Comparison of ENCODE assay signal across 16 cellular contexts in genomic region chr3:14491396-14492190, GRCh38. TPM values are rescaled to one million over a fixed set of nuclear protein-coding genes. Genes with fewer than 3 reads are reported as not detected.
A peak's percentile ranks its signal among the peaks of the same experiment; 100 is the strongest.
DNase-seq lines count a peak whose midpoint lies in the region; ATAC-seq, FAIRE-seq and TF ChIP-seq lines count a peak whose summit lies in the region.
"Had no signal": no experiment of that assay in that cellular context is flagged by ENCODE, and none has a peak within 500 bp of the region (broad histone marks: within the 10 kb centered on the region; RNA-seq: fewer than 3 reads in every experiment).

No MANE protein-coding gene starts in this region.

- H2AFZ ChIP-seq in K562 (ENCODE audit: low read depth, low read length) (no peak overlapping the region), neural progenitor cell (replicated peaks) (no peak overlapping the region), MM.1S (ENCODE audit: low read length) (no peak overlapping the region)

- H3K4me3 Mint-ChIP-seq in neural progenitor cell = no peak overlapping the region
- no peak overlapping the region for H3K4me3 Mint-ChIP-seq in stimulated activated effector memory CD8-positive, alpha-beta T cell treated with anti-CD3 and anti-CD28 coated beads, Interleukin-12 subunit alpha, Interleukin-12 subunit beta, amount 100 ng/mL, for 72 hours

- H3K27me3 ChIP-seq in K562 (ENCODE audit: control insufficient read depth in 2 of 2, insufficient read depth in 2 of 2, low read length in 2 of 2) (peaks cover 0 to 4% of the 10 kb centered on the region in 2 experiments; a peak in 1 of 5 replicates), neural progenitor cell (no peaks in the 10 kb centered on the region), MM.1S (replicated peaks; ENCODE audit: insufficient read depth, low read length) (no peaks in the 10 kb centered on the region)
- H3K27me3 ChIP-seq: BLaER1 treated with 17β-estradiol and CSF1 and Interleukin-3, amounts not matched to agents 10 nM and 100 nM had no signal

- H3K4me2 ChIP-seq in K562 (ENCODE audit: insufficient read depth, low read length) (no peak overlapping the region), neural progenitor cell (no peak overlapping the region), MM.1S (ENCODE audit: low read depth, low read length) (no peak overlapping the region)
- H3K4me2 ChIP-seq: BLaER1 treated with 17β-estradiol and CSF1 and Interleukin-3, amounts not matched to agents 10 nM and 100 nM had no signal

- CTCF ChIA-PET in K562 (lab: Yijun Ruan, JAX; ENCODE audit: low intra/inter-chr PET ratio) = no interaction called here

- H3F3A ChIP-seq in neural progenitor cell (ENCODE audit: low read depth) (no peaks in the 10 kb centered on the region), MM.1S (ENCODE audit: insufficient read depth, low read length) (no peaks in the 10 kb centered on the region)

- H3K27ac ChIP-seq in K562 (ENCODE audit: extremely low read depth, low read depth, low read length) (no peak overlapping the region), neural progenitor cell (no peak overlapping the region), MM.1S (ENCODE audit: low read length) (no peak overlapping the region)
- H3K27ac ChIP-seq: BLaER1 treated with 17β-estradiol and CSF1 and Interleukin-3, amounts not matched to agents 10 nM and 100 nM had no signal

- no peaks in the 10 kb centered on the region for H3K9me2 ChIP-seq in MM.1S (replicated peaks; ENCODE audit: insufficient read depth, low read length)

- whole genome bisulfite sequencing in K562 (ENCODE audit: insufficient coverage, low coverage, missing lambda C conversion rate) = 56% methylated on average over 17 of the region's 17 CpGs

- H4K20me1 ChIP-seq in K562 (replicated peaks; ENCODE audit: control insufficient read depth, insufficient read depth, low read length) (peaks cover 5% of the 10 kb centered on the region; the same call in 1 of the 2 replicates), neural progenitor cell (ENCODE audit: low read depth) (no peaks in the 10 kb centered on the region), MM.1S (ENCODE audit: insufficient read depth, low read length) (no peaks in the 10 kb centered on the region)

- FAIRE-seq in K562 (lab: Jason Lieb, UNC) = no peak

- TF ChIP-seq POLR2A in K562 (conservative IDR thresholded peaks at IDR 0.05) = no peak; the same call in 1 of the 2 replicates

- intact Hi-C loops in Right ventricle myocardium superior (cut with DNase I) = no loop called here
- intact Hi-C loops in Right ventricle myocardium inferior (cut with DNase I) = no loop called here
- intact Hi-C loops in K562 (cut with micrococcal nuclease) = loop anchor here (10.0 kb wide), 1 partner anchor 597 kb away; no protein-coding TSS in a partner anchor

- no TSS peak for BruUV-seq in K562 (replicated peaks; lab: Mats Ljungman, UMichigan)

- TF ChIP-seq CTCF in K562 (IDR thresholded peaks at IDR 0.05 in 2 of 3, conservative IDR thresholded peaks at IDR 0.05 in 1 of 3; ENCODE audit: insufficient read depth in 2 of 3, low read depth in 1 of 3, low read length in 3 of 3) (no peak), neural progenitor cell (IDR thresholded peaks at IDR 0.05) (no peak), MM.1S (IDR thresholded peaks at IDR 0.05; ENCODE audit: low read length) (no peak)

- H3K4me3 ChIP-seq in K562 = no peak overlapping the region
- no peak overlapping the region for H3K4me3 ChIP-seq in neural progenitor cell
- H3K4me3 ChIP-seq in MM.1S (ENCODE audit: low read length) = no peak overlapping the region
- H3K4me3 ChIP-seq: BLaER1 treated with 17β-estradiol and CSF1 and Interleukin-3, amounts not matched to agents 10 nM and 100 nM had no signal

- H3K36me3 Mint-ChIP-seq in neural progenitor cell = peaks cover 2% of the 10 kb centered on the region
- peaks cover 25% of the 10 kb centered on the region for H3K36me3 Mint-ChIP-seq in stimulated activated effector memory CD8-positive, alpha-beta T cell treated with anti-CD3 and anti-CD28 coated beads, Interleukin-12 subunit alpha, Interleukin-12 subunit beta, amount 100 ng/mL, for 72 hours
- H3K36me3 Mint-ChIP-seq: IgD-negative memory B cell had no signal

- no peaks in the 10 kb centered on the region for H3K9me3 Mint-ChIP-seq in neural progenitor cell
- no peaks in the 10 kb centered on the region for H3K9me3 Mint-ChIP-seq in stimulated activated effector memory CD8-positive, alpha-beta T cell treated with anti-CD3 and anti-CD28 coated beads, Interleukin-12 subunit alpha, Interleukin-12 subunit beta, amount 100 ng/mL, for 72 hours
- H3K9me3 Mint-ChIP-seq: IgD-negative memory B cell had no signal

- TF ChIP-seq EP300 in K562 (IDR thresholded peaks at IDR 0.05; ENCODE audit: low read length) = no peak

- no peaks in the 10 kb centered on the region for H3K4me1 Mint-ChIP-seq in neural progenitor cell
- H3K4me1 Mint-ChIP-seq in stimulated activated effector memory CD8-positive, alpha-beta T cell treated with anti-CD3 and anti-CD28 coated beads, Interleukin-12 subunit alpha, Interleukin-12 subunit beta, amount 100 ng/mL, for 72 hours = peaks cover 6% of the 10 kb centered on the region

- peaks cover 3% of the 10 kb centered on the region for H3K27me3 Mint-ChIP-seq in neural progenitor cell (ENCODE audit: insufficient read depth, low read depth)

- H3K36me3 ChIP-seq in K562 (ENCODE audit: control insufficient read depth, insufficient read depth, low read length) = peaks cover 32% of the 10 kb centered on the region; the same call in 2 of the 3 replicates
- H3K36me3 ChIP-seq in neural progenitor cell = no peaks in the 10 kb centered on the region
- H3K36me3 ChIP-seq in MM.1S (replicated peaks; ENCODE audit: insufficient read depth, low read length) = no peaks in the 10 kb centered on the region

- in situ Hi-C loops in K562 (cut with MboI) = no loop called here

- H3K9me3 ChIP-seq in K562 (replicated peaks; ENCODE audit: control insufficient read depth, insufficient read depth, low read depth, low read length) = no peaks in the 10 kb centered on the region
- no peaks in the 10 kb centered on the region for H3K9me3 ChIP-seq in neural progenitor cell (ENCODE audit: low read depth)
- H3K9me3 ChIP-seq in MM.1S (replicated peaks; ENCODE audit: insufficient read depth, low read length) = no peaks in the 10 kb centered on the region
- H3K9me3 ChIP-seq: BLaER1 treated with 17β-estradiol and CSF1 and Interleukin-3, amounts not matched to agents 10 nM and 100 nM had no signal

- no peaks in the 10 kb centered on the region for H3K9me1 ChIP-seq in K562 (ENCODE audit: control insufficient read depth, insufficient read depth, low read length)

- peak overlapping the region; percentile 39 for H3K27ac Mint-ChIP-seq in neural progenitor cell
- H3K27ac Mint-ChIP-seq in stimulated activated effector memory CD8-positive, alpha-beta T cell treated with anti-CD3 and anti-CD28 coated beads, Interleukin-12 subunit alpha, Interleukin-12 subunit beta, amount 100 ng/mL, for 72 hours = peak overlapping the region; percentile 54

- H3K79me2 ChIP-seq in K562 (ENCODE audit: control insufficient read depth, insufficient read depth, low read length) (no peaks in the 10 kb centered on the region), neural progenitor cell (ENCODE audit: low read depth) (no peaks in the 10 kb centered on the region), MM.1S (ENCODE audit: low read length) (no peaks in the 10 kb centered on the region)

- H3K9ac ChIP-seq in K562 (ENCODE audit: insufficient read depth in 1 of 2, low read depth in 2 of 2, low read length in 2 of 2) (no peak overlapping the region; a peak in 1 of 4 replicates), neural progenitor cell (no peak overlapping the region), MM.1S (ENCODE audit: low read length) (no peak overlapping the region)
- H3K9ac ChIP-seq: BLaER1 treated with 17β-estradiol and CSF1 and Interleukin-3, amounts not matched to agents 10 nM and 100 nM had no signal

- no peak for TF ChIP-seq RAD21 in K562 (CRISPR knock-in tag; conservative IDR thresholded peaks at IDR 0.05 in 1 of 2, IDR thresholded peaks at IDR 0.05 in 1 of 2)

- peak; percentile 28 for DNase-seq in Right ventricle myocardium superior
- no peak for DNase-seq in Right ventricle myocardium inferior (ENCODE audit: missing footprints)
- no peak for DNase-seq in K562 (ENCODE audit: extremely low read depth in 1 of 4, low spot score in 3 of 4)
- DNase-seq in neural progenitor cell (ENCODE audit: low spot score) = no peak
- no peak for DNase-seq in stimulated activated effector memory CD8-positive, alpha-beta T cell treated with anti-CD3 and anti-CD28 coated beads, Interleukin-12 subunit alpha, Interleukin-12 subunit beta, amount 100 ng/mL, for 72 hours (ENCODE audit: low spot score in 2 of 2)
- DNase-seq in NCI-H446 (lab: John Stamatoyannopoulos, UW) = no peak
- DNase-seq in MM.1S = no peak
- DNase-seq: 8988T, DMS 273 treated with DMSO at 0.1 percent for 48 hours, NCI-H1436 treated with DMSO at 0.1 percent for 48 hours, NCI-H2081, NCI-H526 had no signal

- POLR2A ChIA-PET in K562 (lab: Yijun Ruan, JAX) = no interaction called here

- no peak for ATAC-seq in Right ventricle myocardium superior (ENCODE audit: poor library complexity)
- ATAC-seq in Right ventricle myocardium inferior = no peak
- peak; percentile 29; the same call in 2 of the 3 replicates for ATAC-seq in K562
- no peak for ATAC-seq in stimulated activated effector memory CD8-positive, alpha-beta T cell treated with anti-CD3 and anti-CD28 coated beads, Interleukin-12 subunit alpha, Interleukin-12 subunit beta, amount 100 ng/mL, for 72 hours
- no peak for ATAC-seq in HG03571 (IDR thresholded peaks at IDR 0.05; ENCODE audit: unreplicated experiment)

- H3K4me1 ChIP-seq in K562 (replicated peaks in 1 of 2; ENCODE audit: control insufficient read depth in 2 of 2, insufficient read depth in 2 of 2, low read length in 2 of 2) = peaks cover 0 to 7% of the 10 kb centered on the region in 2 experiments; a peak in 1 of 5 replicates
- no peaks in the 10 kb centered on the region for H3K4me1 ChIP-seq in neural progenitor cell
- peaks cover 7% of the 10 kb centered on the region for H3K4me1 ChIP-seq in MM.1S (ENCODE audit: low read length)

RNA-seq across cellular contexts. Expression of gene GRIP2, which starts 48.5 kb away (rescaled TPM):
- total RNA-seq in Right ventricle myocardium superior = 40.1 TPM
- total RNA-seq in Right ventricle myocardium inferior = 39.3 TPM
- total RNA-seq in K562 (2011; cell fraction: chromatin; rRNA removed; ENCODE audit: low replicate concordance) = not detected in 2 replicates
- under 0.01 TPM in 1 of 2 replicates, not detected in the other for total RNA-seq in K562 (2011; cell fraction: nucleolus; rRNA removed)
- total RNA-seq in K562 (2011; cell fraction: nucleoplasm; rRNA removed) = 0.07 TPM in 1 of 2 replicates, not detected in the other
- not detected in 2 replicates for total RNA-seq in K562 (2014; rRNA removed)
- not detected in 2 replicates for total RNA-seq in K562 (2014; rRNA removed; fragmentation: Illumina TruSeq; extraction: Trizol)
- total RNA-seq in K562 (2015; rRNA removed; fragmentation: Illumina TruSeq; extraction: Trizol) = not detected in 2 replicates
- not detected in 2 replicates for total RNA-seq in K562 (2021)
- not detected in 2 replicates for polyA plus RNA-seq in K562 (2011; rRNA removed)
- polyA plus RNA-seq in K562 (2011; cell fraction: cytosol; rRNA removed) = 0.04 TPM in 1 of 2 replicates, not detected in the other
- polyA plus RNA-seq in K562 (2011; cell fraction: nucleus; rRNA removed) = 0.03 and 0.06 TPM in 2 replicates
- 0.04 and 0.06 TPM in 2 replicates for polyA plus RNA-seq in K562 (2012)
- not detected in 2 replicates for polyA plus RNA-seq in K562 (2014; fragmentation: Illumina TruSeq; extraction: Trizol)
- under 1 TPM; 0.01 TPM for polyA plus RNA-seq in K562 (2014; fragmentation: Nextera tagmentation; extraction: Ambion mirVana)
- 0.03 TPM in 1 of 2 replicates, not detected in the other for polyA plus RNA-seq in K562 (2014; rRNA removed)
- not detected in 2 replicates for polyA minus RNA-seq in K562 (2011; rRNA and poly(A)+ RNA removed)
- polyA minus RNA-seq in K562 (2011; cell fraction: cytosol; rRNA and poly(A)+ RNA removed) = not detected in 2 replicates
- not detected in 2 replicates for polyA minus RNA-seq in K562 (2011; cell fraction: nucleus; rRNA and poly(A)+ RNA removed)
- 0.25 TPM in 1 of 2 replicates, not detected in the other for total RNA-seq in neural progenitor cell (ENCODE audit: low replicate concordance)
- total RNA-seq: OCI-LY7 had no signal
- polyA plus RNA-seq: IgD-negative memory B cell had no signal

Comparison
In these comparisons a context has a peak if more than half of its experiments do, and no peak if none do; other contexts are left out.
1. RNA of gene GRIP2, which starts 48.5 kb away (total RNA-seq): 40.1 TPM in Right ventricle myocardium superior (single experiment) and 39.3 TPM in Right ventricle myocardium inferior (single experiment); 0.25 TPM in neural progenitor cell and under 0.01 to 0.07 TPM in K562; every median in the first group is over 10 times any median in the second.